25 cellular contexts compared by ENCODE assay signal in the genomic region with DNA sequence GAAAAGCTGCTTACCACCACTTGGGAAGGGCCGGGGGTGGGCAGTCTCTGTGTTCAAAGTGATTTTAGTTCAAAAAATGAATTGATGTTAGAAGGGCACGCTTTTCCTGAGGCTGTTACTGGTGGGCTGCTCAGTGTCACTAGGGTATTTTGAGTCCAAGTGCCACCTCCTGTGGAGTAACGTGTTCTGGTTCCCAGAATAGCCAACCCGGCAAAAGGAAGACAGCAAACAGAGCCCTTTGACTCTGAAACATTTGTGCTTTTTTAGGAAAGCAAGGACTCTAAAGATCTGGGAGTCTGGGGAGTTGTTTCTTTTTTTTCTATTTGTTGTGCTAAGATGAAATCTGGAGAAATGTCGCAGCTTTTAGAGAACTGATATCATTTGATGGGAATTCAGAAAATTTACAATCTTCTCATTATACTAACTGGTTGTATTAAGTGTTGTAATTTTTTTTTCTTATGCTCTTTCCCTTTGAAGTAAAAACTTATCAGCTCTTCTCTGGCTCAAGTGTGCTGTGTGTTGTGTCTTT.
DNase-seq lines count a peak whose midpoint lies in the region; ATAC-seq and TF ChIP-seq lines count a peak whose summit lies in the region.
"Had no signal": no experiment of that assay in that cellular context is flagged by ENCODE, and none has a peak within 500 bp of the region (broad histone marks: within the 10 kb centered on the region; RNA-seq: fewer than 3 reads in every experiment).

No MANE protein-coding gene starts in this region.

- ATAC-seq in HG03139 (IDR thresholded peaks at IDR 0.05; ENCODE audit: unreplicated experiment) = no peak
- ATAC-seq: A549 had no signal

- H3K4ac ChIP-seq in neuronal stem cell (ENCODE audit: low read length) = no peak overlapping the region

- no peak overlapping the region for H2BK120ac ChIP-seq in neuronal stem cell (ENCODE audit: low read depth, low read length)

- H3K18ac ChIP-seq in neuronal stem cell (ENCODE audit: low read length) = peak overlapping the region; percentile 35

- TF ChIP-seq CTCF in HFFc6 (IDR thresholded peaks at IDR 0.05) (no peak), brain (conservative IDR thresholded peaks at IDR 0.05) (no peak), glutamatergic neuron (IDR thresholded peaks at IDR 0.05; ENCODE audit: partially characterized antibody, unreplicated experiment) (no peak)

- no peak overlapping the region for H2BK12ac ChIP-seq in neuronal stem cell (ENCODE audit: low read length)

- H2BK5ac ChIP-seq in neuronal stem cell (ENCODE audit: low read length) = no peak overlapping the region

- WGBS in neuronal stem cell (ENCODE audit: extremely low coverage in 2 of 2, insufficient read length in 2 of 2, insufficient replicate concordance in 1 of 2), 2 donors = no CpG with 5 or more reads among the region's 5 CpGs

- H3K27me3 ChIP-seq in neuronal stem cell (ENCODE audit: control insufficient read depth in 3 of 3, insufficient read depth in 3 of 3, low read depth in 1 of 3, low read length in 3 of 3) (no peaks in the 10 kb centered on the region), stomach smooth muscle (ENCODE audit: control insufficient read depth in 1 of 2, insufficient read depth in 2 of 2, low read length in 2 of 2) (no peaks in the 10 kb centered on the region)

- no peaks in the 10 kb centered on the region for H3K79me1 ChIP-seq in neuronal stem cell (ENCODE audit: low read depth, low read length)

- H3K4me3 Mint-ChIP-seq in HFFc6 (peak overlapping the region; percentile 38), brain (peak overlapping the region in 1 of 5 experiments; percentile 63), glutamatergic neuron (ENCODE audit: unreplicated experiment) (no peak overlapping the region)
- H3K4me3 Mint-ChIP-seq: B cell, CD14-positive monocyte had no signal

- no peak overlapping the region for H3K4me2 ChIP-seq in neuronal stem cell (ENCODE audit: insufficient read depth, low read length, poor library complexity, severe bottlenecking)
- H3K4me2 ChIP-seq: A549 had no signal

- H4K91ac ChIP-seq in neuronal stem cell (ENCODE audit: low read depth, low read length, poor library complexity) = no peak overlapping the region

- H3K23ac ChIP-seq in neuronal stem cell (ENCODE audit: low read depth, low read length, poor library complexity) = peak overlapping the region; percentile 25

- H3K9me3 ChIP-seq in neuronal stem cell (replicated peaks in 1 of 2; ENCODE audit: control insufficient read depth in 2 of 2, insufficient read depth in 1 of 2, low read depth in 1 of 2, low read length in 2 of 2) (no peaks in the 10 kb centered on the region), stomach smooth muscle (ENCODE audit: control insufficient read depth in 2 of 2, low read length in 2 of 2) (no peaks in the 10 kb centered on the region)
- H3K9me3 ChIP-seq: A549, HAP-1 had no signal

- H3K27me3 Mint-ChIP-seq in HFFc6 (ENCODE audit: insufficient read depth) = 0 out of 2 replicates have a peak, but pooled peaks cover 1% of the 10 kb centered on the region
- H3K27me3 Mint-ChIP-seq in brain = peaks cover 5% of the 10 kb centered on the region
- H3K27me3 Mint-ChIP-seq in glutamatergic neuron (ENCODE audit: unreplicated experiment) = no peaks in the 10 kb centered on the region

- H4K8ac ChIP-seq in neuronal stem cell (ENCODE audit: low read depth, low read length) = no peak overlapping the region

- no peaks in the 10 kb centered on the region; the same call in none of the 2 replicates for H3K36me3 Mint-ChIP-seq in HFFc6 (ENCODE audit: low read depth)
- no peaks in the 10 kb centered on the region for H3K36me3 Mint-ChIP-seq in brain
- H3K36me3 Mint-ChIP-seq in glutamatergic neuron (ENCODE audit: unreplicated experiment) = no peaks in the 10 kb centered on the region
- H3K36me3 Mint-ChIP-seq: CD14-positive monocyte had no signal

- no peaks in the 10 kb centered on the region for H3K9me3 Mint-ChIP-seq in HFFc6
- H3K9me3 Mint-ChIP-seq in brain = no peaks in the 10 kb centered on the region
- no peaks in the 10 kb centered on the region for H3K9me3 Mint-ChIP-seq in glutamatergic neuron (ENCODE audit: unreplicated experiment)
- H3K9me3 Mint-ChIP-seq: CD14-positive monocyte had no signal

- H3K4me3 ChIP-seq in neuronal stem cell (ENCODE audit: low read length in 2 of 2) = no peak overlapping the region
- peak overlapping the region; percentile 24 to 40 for H3K4me3 ChIP-seq in stomach smooth muscle (ENCODE audit: low read length in 2 of 2)
- H3K4me3 ChIP-seq: A549, HAP-1 had no signal

- DNase-seq in HFFc6 (no peak), neuronal stem cell (ENCODE audit: low spot score) (no peak), epidermal melanocyte (ENCODE audit: insufficient read length, low spot score) (no peak), glutamatergic neuron (no peak), germinal center (ENCODE audit: low spot score) (no peak)
- DNase-seq: DMS53; EL; Karpas-422; MV-4-11; NCI-H1105 treated with DMSO at 0.1 percent for 48 hours; NCI-H2029 treated with DMSO at 0.1 percent for 48 hours; NCI-H2171; NCI-H345; NCI-H524; NCI-H774; NK-92 treated with Interleukin-12 subunit alpha and Interleukin-12 subunit beta, amount 100 ng/mL, for 24 hours; SHP77 treated with DMSO at 0.1 percent for 48 hours had no signal

- H3K27ac Mint-ChIP-seq in HFFc6 = peak overlapping the region; percentile 73
- peak overlapping the region in 4 of 5 experiments; percentile 8 to 76 (median 38) for H3K27ac Mint-ChIP-seq in brain
- no peak overlapping the region for H3K27ac Mint-ChIP-seq in glutamatergic neuron (ENCODE audit: unreplicated experiment)
- H3K27ac Mint-ChIP-seq: B cell, CD14-positive monocyte had no signal

- H2AFZ ChIP-seq in neuronal stem cell (ENCODE audit: low read length) = peak overlapping the region; percentile 49

- H3K4me1 Mint-ChIP-seq in HFFc6 (ENCODE audit: low read depth) (peaks cover 25% of the 10 kb centered on the region), brain (peaks cover 23% of the 10 kb centered on the region), glutamatergic neuron (ENCODE audit: low read depth, unreplicated experiment) (peaks cover 4% of the 10 kb centered on the region)
- H3K4me1 Mint-ChIP-seq: B cell had no signal

- no peaks in the 10 kb centered on the region for H3K36me3 ChIP-seq in neuronal stem cell (replicated peaks in 1 of 2; ENCODE audit: control insufficient read depth in 2 of 2, insufficient read depth in 2 of 2, low read length in 2 of 2)
- peaks cover 0 to 3% of the 10 kb centered on the region in 2 donors for H3K36me3 ChIP-seq in stomach smooth muscle (ENCODE audit: control insufficient read depth in 2 of 2, insufficient read depth in 2 of 2, low read length in 2 of 2)
- H3K36me3 ChIP-seq: HAP-1 had no signal

- H3K9ac ChIP-seq in neuronal stem cell (ENCODE audit: low read depth, low read length, poor library complexity) = no peak overlapping the region
- H3K9ac ChIP-seq in stomach smooth muscle (ENCODE audit: low read length in 2 of 2) = peak overlapping the region in 1 of 2 donors; percentile 19

- H2AK5ac ChIP-seq in neuronal stem cell (ENCODE audit: low read depth, low read length) = no peak overlapping the region

- H3K4me1 ChIP-seq in neuronal stem cell (ENCODE audit: control insufficient read depth in 2 of 2, insufficient read depth in 1 of 2, low read depth in 1 of 2, low read length in 2 of 2) (peaks cover 4 to 9% of the 10 kb centered on the region in 2 donors), stomach smooth muscle (ENCODE audit: control insufficient read depth, insufficient read depth, low read length) (peaks cover 34% of the 10 kb centered on the region)
- H3K4me1 ChIP-seq: A549 had no signal

- H3K27ac ChIP-seq in neuronal stem cell (replicated peaks; ENCODE audit: low read length) (no peak overlapping the region), stomach smooth muscle (ENCODE audit: low read length) (peak overlapping the region; percentile 64)
- H3K27ac ChIP-seq: A549, RWPE1 had no signal

- H2BK15ac ChIP-seq in neuronal stem cell (ENCODE audit: low read length) = no peak overlapping the region

- H3K14ac ChIP-seq in neuronal stem cell (ENCODE audit: low read length) = no peak overlapping the region

Comparison
In these comparisons a context has a peak if more than half of its experiments do, and no peak if none do; other contexts are left out.
1. H3K4me3 ChIP-seq: peak in stomach smooth muscle (2 of 2); none in neuronal stem cell (0 of 2).